Comparison of ENCODE assay signal across 8 cellular contexts in the genomic region with DNA sequence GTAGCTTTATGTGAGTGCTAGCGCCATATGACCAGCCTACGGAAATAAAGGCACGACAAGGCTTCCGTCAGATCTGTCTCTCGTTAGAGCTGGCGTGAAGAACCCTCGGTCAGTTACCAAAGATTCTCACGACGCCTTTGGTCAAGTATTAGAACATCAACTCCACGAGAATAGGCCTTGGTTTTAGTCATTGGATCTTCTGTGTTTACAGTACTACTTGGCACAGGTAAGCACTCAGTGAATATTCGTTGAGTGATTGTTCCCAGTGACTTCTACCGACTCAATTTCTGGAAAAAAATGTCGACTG. TPM values are rescaled to one million over a fixed set of nuclear protein-coding genes. Genes with fewer than 3 reads are reported as not detected.
DNase-seq lines count a peak whose midpoint lies in the region; ATAC-seq and TF ChIP-seq lines count a peak whose summit lies in the region.

No MANE protein-coding gene starts in this region.

- H3K4me1 ChIP-seq in heart right ventricle = peaks cover 0 to 37% (median 24%) of the 10 kb centered on the region in 9 donors
- peaks cover 7% of the 10 kb centered on the region for H3K4me1 ChIP-seq in iPS-18a (ENCODE audit: control insufficient read depth, low read depth, low read length)
- H3K4me1 ChIP-seq in testis = peaks cover 13% of the 10 kb centered on the region

- peak overlapping the region; percentile 96 for H3K27ac Mint-ChIP-seq in WTC11

- peaks cover 28% of the 10 kb centered on the region for H3K36me3 Mint-ChIP-seq in WTC11

- no peaks in the 10 kb centered on the region for H3K9me3 Mint-ChIP-seq in WTC11

- TF ChIP-seq POLR2A in testis (IDR thresholded peaks at IDR 0.05) = no peak

- DNase-seq in heart right ventricle (no peak), Right ventricle myocardium inferior (ENCODE audit: missing footprints) (no peak), WTC11 (ENCODE audit: low spot score) (no peak), testis (no peak), NCI-H2029 (lab: John Stamatoyannopoulos, UW) (no peak), NCI-H82 (lab: John Stamatoyannopoulos, UW) (no peak), hepatic stellate cell (ENCODE audit: low spot score) (no peak)

- intact Hi-C loops in heart right ventricle (cut with DNase I) = no loop called here
- intact Hi-C loops in Right ventricle myocardium inferior (cut with DNase I) = loop anchor here (5.0 to 10.0 kb wide), 3 partner anchors 58 to 306 kb away; partner anchors contain the start of gene CDK6
- intact Hi-C loops in testis (cut with DNase I; ENCODE audit: low total_unique reads) = no loop called here

- POLR2A ChIA-PET in WTC11 (lab: Charles Lee) = interaction anchor here (0.6 to 2.0 kb wide), 6 partner anchors 22 to 589 kb away, joined by 3 to 8 read pairs (median 4); partner anchors contain the start of genes ANKIB1 and KRIT1

- no peaks in the 10 kb centered on the region for H3K27me3 ChIP-seq in heart right ventricle
- peaks cover 6% of the 10 kb centered on the region for H3K27me3 ChIP-seq in iPS-18a (ENCODE audit: control insufficient read depth, insufficient read depth, low read length)
- H3K27me3 ChIP-seq in testis = no peaks in the 10 kb centered on the region

- 0% methylated on average over 13 of the region's 13 CpGs for WGBS in heart right ventricle, 2 donors
- WGBS in testis, 2 donors = 0% methylated on average over 7 to 13 of the region's 13 CpGs

- H3K9me3 ChIP-seq in heart right ventricle (no peaks in the 10 kb centered on the region), iPS-18a (ENCODE audit: control insufficient read depth, low read depth, low read length) (no peaks in the 10 kb centered on the region), testis (no peaks in the 10 kb centered on the region)

- CTCF ChIA-PET in WTC11 (lab: Charles Lee) = interaction anchor here (0.7 to 1.6 kb wide), 27 partner anchors 10 to 648 kb away, joined by 3 to 17 read pairs (median 5); partner anchors contain the start of genes CDK6, CYP51A1, FAM133B and GATAD1

- no peaks in the 10 kb centered on the region for H3K27me3 Mint-ChIP-seq in WTC11 (ENCODE audit: low read depth)

- peak overlapping the region; percentile 59 to 94 (median 86) for H3K27ac ChIP-seq in heart right ventricle
- H3K27ac ChIP-seq in iPS-18a (ENCODE audit: low read length) = peak overlapping the region; percentile 71
- peak overlapping the region; percentile 86 to 92 for H3K27ac ChIP-seq in testis

- peaks cover 0 to 41% (median 30%) of the 10 kb centered on the region in 9 donors for H3K36me3 ChIP-seq in heart right ventricle
- peaks cover 21% of the 10 kb centered on the region for H3K36me3 ChIP-seq in iPS-18a (ENCODE audit: control insufficient read depth, low read depth, low read length)
- H3K36me3 ChIP-seq in testis (ENCODE audit: low read depth, missing control alignments) = no peaks in the 10 kb centered on the region

- peak overlapping the region; percentile 67 to 93 (median 78) for H3K4me3 ChIP-seq in heart right ventricle
- peak overlapping the region; percentile 83 for H3K4me3 ChIP-seq in iPS-18a (ENCODE audit: low read length)
- peak overlapping the region; percentile 88 to 94 for H3K4me3 ChIP-seq in testis

- H3K4me3 Mint-ChIP-seq in WTC11 = peak overlapping the region; percentile 91

- ATAC-seq in heart right ventricle = peak in 2 of 8 donors; percentile 4 to 5
- ATAC-seq in Right ventricle myocardium inferior = no peak
- ATAC-seq in WTC11 = no peak

- H3K9ac ChIP-seq in iPS-18a (ENCODE audit: low read length) = peak overlapping the region; percentile 72

- H3K4me1 Mint-ChIP-seq in WTC11 = peaks cover 18% of the 10 kb centered on the region

- TF ChIP-seq CTCF in heart right ventricle (IDR thresholded peaks at IDR 0.05) = no peak
- TF ChIP-seq CTCF in WTC11 (IDR thresholded peaks at IDR 0.05) = no peak
- TF ChIP-seq CTCF in testis (IDR thresholded peaks at IDR 0.05) = no peak

TF ChIP-seq in WTC11, 78 proteins besides CTCF, POLR2A, EP300 and RAD21 (continues in another document):
- no peak for TF ChIP-seq ELF4 (CRISPR knock-in tag; IDR thresholded peaks at IDR 0.05; ENCODE audit: low read depth)
- TF ChIP-seq, protein P1, sequence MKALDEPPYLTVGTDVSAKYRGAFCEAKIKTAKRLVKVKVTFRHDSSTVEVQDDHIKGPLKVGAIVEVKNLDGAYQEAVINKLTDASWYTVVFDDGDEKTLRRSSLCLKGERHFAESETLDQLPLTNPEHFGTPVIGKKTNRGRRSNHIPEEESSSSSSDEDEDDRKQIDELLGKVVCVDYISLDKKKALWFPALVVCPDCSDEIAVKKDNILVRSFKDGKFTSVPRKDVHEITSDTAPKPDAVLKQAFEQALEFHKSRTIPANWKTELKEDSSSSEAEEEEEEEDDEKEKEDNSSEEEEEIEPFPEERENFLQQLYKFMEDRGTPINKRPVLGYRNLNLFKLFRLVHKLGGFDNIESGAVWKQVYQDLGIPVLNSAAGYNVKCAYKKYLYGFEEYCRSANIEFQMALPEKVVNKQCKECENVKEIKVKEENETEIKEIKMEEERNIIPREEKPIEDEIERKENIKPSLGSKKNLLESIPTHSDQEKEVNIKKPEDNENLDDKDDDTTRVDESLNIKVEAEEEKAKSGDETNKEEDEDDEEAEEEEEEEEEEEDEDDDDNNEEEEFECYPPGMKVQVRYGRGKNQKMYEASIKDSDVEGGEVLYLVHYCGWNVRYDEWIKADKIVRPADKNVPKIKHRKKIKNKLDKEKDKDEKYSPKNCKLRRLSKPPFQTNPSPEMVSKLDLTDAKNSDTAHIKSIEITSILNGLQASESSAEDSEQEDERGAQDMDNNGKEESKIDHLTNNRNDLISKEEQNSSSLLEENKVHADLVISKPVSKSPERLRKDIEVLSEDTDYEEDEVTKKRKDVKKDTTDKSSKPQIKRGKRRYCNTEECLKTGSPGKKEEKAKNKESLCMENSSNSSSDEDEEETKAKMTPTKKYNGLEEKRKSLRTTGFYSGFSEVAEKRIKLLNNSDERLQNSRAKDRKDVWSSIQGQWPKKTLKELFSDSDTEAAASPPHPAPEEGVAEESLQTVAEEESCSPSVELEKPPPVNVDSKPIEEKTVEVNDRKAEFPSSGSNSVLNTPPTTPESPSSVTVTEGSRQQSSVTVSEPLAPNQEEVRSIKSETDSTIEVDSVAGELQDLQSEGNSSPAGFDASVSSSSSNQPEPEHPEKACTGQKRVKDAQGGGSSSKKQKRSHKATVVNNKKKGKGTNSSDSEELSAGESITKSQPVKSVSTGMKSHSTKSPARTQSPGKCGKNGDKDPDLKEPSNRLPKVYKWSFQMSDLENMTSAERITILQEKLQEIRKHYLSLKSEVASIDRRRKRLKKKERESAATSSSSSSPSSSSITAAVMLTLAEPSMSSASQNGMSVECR (CRISPR knock-in tag; IDR thresholded peaks at IDR 0.05; ENCODE audit: borderline replicate concordance) = 0 out of 2 replicates have a peak, but pooled peaks have one; percentile 10
- TF ChIP-seq, protein P2, sequence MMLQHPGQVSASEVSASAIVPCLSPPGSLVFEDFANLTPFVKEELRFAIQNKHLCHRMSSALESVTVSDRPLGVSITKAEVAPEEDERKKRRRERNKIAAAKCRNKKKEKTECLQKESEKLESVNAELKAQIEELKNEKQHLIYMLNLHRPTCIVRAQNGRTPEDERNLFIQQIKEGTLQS (CRISPR knock-in tag; conservative IDR thresholded peaks at IDR 0.05) = no peak
- TF ChIP-seq TP53 (CRISPR knock-in tag; IDR thresholded peaks at IDR 0.05) = no peak
- 0 out of 2 replicates have a peak, but pooled peaks have one; percentile 3 for TF ChIP-seq TEAD1 (CRISPR knock-in tag; IDR thresholded peaks at IDR 0.05)
- TF ChIP-seq, protein P3, sequence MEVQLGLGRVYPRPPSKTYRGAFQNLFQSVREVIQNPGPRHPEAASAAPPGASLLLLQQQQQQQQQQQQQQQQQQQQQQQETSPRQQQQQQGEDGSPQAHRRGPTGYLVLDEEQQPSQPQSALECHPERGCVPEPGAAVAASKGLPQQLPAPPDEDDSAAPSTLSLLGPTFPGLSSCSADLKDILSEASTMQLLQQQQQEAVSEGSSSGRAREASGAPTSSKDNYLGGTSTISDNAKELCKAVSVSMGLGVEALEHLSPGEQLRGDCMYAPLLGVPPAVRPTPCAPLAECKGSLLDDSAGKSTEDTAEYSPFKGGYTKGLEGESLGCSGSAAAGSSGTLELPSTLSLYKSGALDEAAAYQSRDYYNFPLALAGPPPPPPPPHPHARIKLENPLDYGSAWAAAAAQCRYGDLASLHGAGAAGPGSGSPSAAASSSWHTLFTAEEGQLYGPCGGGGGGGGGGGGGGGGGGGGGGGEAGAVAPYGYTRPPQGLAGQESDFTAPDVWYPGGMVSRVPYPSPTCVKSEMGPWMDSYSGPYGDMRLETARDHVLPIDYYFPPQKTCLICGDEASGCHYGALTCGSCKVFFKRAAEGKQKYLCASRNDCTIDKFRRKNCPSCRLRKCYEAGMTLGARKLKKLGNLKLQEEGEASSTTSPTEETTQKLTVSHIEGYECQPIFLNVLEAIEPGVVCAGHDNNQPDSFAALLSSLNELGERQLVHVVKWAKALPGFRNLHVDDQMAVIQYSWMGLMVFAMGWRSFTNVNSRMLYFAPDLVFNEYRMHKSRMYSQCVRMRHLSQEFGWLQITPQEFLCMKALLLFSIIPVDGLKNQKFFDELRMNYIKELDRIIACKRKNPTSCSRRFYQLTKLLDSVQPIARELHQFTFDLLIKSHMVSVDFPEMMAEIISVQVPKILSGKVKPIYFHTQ (CRISPR knock-in tag; IDR thresholded peaks at IDR 0.05) = no peak
- TF ChIP-seq, protein P4, sequence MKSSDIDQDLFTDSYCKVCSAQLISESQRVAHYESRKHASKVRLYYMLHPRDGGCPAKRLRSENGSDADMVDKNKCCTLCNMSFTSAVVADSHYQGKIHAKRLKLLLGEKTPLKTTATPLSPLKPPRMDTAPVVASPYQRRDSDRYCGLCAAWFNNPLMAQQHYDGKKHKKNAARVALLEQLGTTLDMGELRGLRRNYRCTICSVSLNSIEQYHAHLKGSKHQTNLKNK (CRISPR knock-in tag; IDR thresholded peaks at IDR 0.05) = no peak
- no peak for TF ChIP-seq HMGA2 (CRISPR knock-in tag; IDR thresholded peaks at IDR 0.05)

RNA-seq across cellular contexts. Expression of gene RBM48, which starts 0.3 kb away (rescaled TPM):
- total RNA-seq in heart right ventricle (10 to 100 TPM in 8 of 10 donors, 1 to 10 TPM in 2; 9.4 to 17.3 (median 10.2) TPM), Right ventricle myocardium inferior (11.8 TPM), WTC11 (2021) (8.0 to 8.6 TPM (median 8.4 TPM) in 3 replicates), testis (10 to 100 TPM; 20.5 to 22.5 TPM)
- polyA plus RNA-seq in heart right ventricle (1 to 10 TPM; 6.7 to 6.8 TPM), testis (ENCODE audit: insufficient read depth, low read depth, low replicate concordance) (20.3 TPM)

RNA-seq across cellular contexts. Expression of gene PEX1, which starts 0.6 kb away (rescaled TPM):
- total RNA-seq in heart right ventricle = 10 to 100 TPM; 13.0 to 19.8 (median 15.6) TPM
- polyA plus RNA-seq in heart right ventricle = 10 to 100 TPM in 1 of 2 donors, 1 to 10 TPM in 1; 4.1 to 14.1 TPM
- total RNA-seq in Right ventricle myocardium inferior = 10.4 TPM
- total RNA-seq in WTC11 (2021) = 24.1 to 25.4 TPM (median 24.9 TPM) in 3 replicates
- 10 to 100 TPM; 27.4 to 29.4 TPM for total RNA-seq in testis
- 20.4 TPM for polyA plus RNA-seq in testis (ENCODE audit: insufficient read depth, low read depth, low replicate concordance)

RNA-seq across cellular contexts. Expression of gene ERVW-1, which starts 51.2 kb away (rescaled TPM):
- total RNA-seq in heart right ventricle (not detected), Right ventricle myocardium inferior (not detected), WTC11 (2021) (0.07 to 0.14 TPM in 2 of 3 replicates, not detected in the other), testis (10 to 100 TPM in 1 of 2 donors, 1 to 10 TPM in 1; 7.5 to 16.5 TPM)
- polyA plus RNA-seq in heart right ventricle (under 1 TPM in 1 of 2 donors, not detected in 1; 0.15 TPM), testis (ENCODE audit: insufficient read depth, low read depth, low replicate concordance) (17.5 TPM)
